In the genomic region with DNA sequence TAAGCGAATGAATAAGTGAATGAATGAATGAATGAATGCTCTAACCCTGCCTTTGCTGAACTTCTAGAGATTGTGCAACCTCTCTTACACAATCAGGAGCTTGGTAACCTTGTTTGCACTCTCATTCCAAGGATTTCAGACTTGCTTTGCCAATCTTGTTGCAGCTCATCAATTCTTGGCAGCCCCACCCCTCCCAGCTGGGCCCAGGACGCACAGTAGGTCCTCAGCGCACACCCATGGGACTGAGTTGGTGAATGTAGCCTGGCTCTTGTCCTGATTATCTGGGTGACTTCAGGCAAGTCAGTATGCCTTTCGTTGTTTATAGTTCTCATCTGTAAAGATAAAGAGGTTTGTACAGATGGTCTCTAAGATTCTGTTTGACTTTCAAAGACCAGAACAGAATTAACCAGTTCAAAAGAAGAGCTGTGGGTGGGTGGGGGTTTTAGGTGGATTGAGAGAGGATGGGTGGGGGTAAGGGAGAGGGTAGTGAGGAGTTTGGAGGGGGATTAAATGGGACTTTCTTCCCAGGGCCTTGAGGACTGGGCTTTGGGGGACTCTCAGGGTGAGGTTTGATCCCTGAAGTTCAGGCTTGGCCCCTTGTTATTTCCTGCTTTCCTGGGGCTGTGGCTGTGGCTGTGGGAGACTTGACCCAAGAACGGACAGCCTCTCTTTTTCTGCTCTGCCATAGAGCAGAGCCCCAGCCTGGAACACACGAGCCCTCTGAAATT, we compare ENCODE assay signal across 1 cellular context.
TF ChIP-seq lines count a peak whose summit lies in the region.

No MANE protein-coding gene starts in this region.

TF ChIP-seq in K562, 482 proteins besides CTCF, POLR2A, EP300 and RAD21 (continued from another document and continues in another):
- TF ChIP-seq, protein P1, sequence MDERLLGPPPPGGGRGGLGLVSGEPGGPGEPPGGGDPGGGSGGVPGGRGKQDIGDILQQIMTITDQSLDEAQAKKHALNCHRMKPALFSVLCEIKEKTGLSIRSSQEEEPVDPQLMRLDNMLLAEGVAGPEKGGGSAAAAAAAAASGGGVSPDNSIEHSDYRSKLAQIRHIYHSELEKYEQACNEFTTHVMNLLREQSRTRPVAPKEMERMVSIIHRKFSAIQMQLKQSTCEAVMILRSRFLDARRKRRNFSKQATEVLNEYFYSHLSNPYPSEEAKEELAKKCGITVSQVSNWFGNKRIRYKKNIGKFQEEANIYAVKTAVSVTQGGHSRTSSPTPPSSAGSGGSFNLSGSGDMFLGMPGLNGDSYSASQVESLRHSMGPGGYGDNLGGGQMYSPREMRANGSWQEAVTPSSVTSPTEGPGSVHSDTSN (CRISPR knock-in tag; IDR thresholded peaks at IDR 0.05; ENCODE audit: low read depth) = no peak
- TF ChIP-seq, protein P1 (tag; conservative IDR thresholded peaks at IDR 0.05; ENCODE audit: low read depth) = peak; percentile 56
- TF ChIP-seq MYC (IDR thresholded peaks at IDR 0.05; ENCODE audit: low read depth, low read length) (0 out of 2 replicates have a peak, but pooled peaks have one; percentile 24), MYC (CRISPR knock-in tag; IDR thresholded peaks at IDR 0.05; ENCODE audit: borderline replicate concordance, low read depth) (no peak), U2AF2 (optimal IDR thresholded peaks at IDR 0.05; ENCODE audit: low read depth, low read length) (no peak), CREM (IDR thresholded peaks at IDR 0.05; ENCODE audit: low read depth) (no peak), PRPF4 (IDR thresholded peaks at IDR 0.05; ENCODE audit: insufficient read depth, low read depth, low read length, poor library complexity, severe bottlenecking) (no peak), ZNF274 (IDR thresholded peaks at IDR 0.05; ENCODE audit: borderline replicate concordance, low read depth, low read length) (no peak), SMARCA4 (IDR thresholded peaks at IDR 0.05) (peak; percentile 82), SIRT6 (IDR thresholded peaks at IDR 0.05; ENCODE audit: low read depth, low read length) (no peak), ZKSCAN3 (CRISPR knock-in tag; IDR thresholded peaks at IDR 0.05) (no peak), KLF6 (CRISPR knock-in tag; IDR thresholded peaks at IDR 0.05; ENCODE audit: borderline replicate concordance) (no peak), NFXL1 (CRISPR knock-in tag; IDR thresholded peaks at IDR 0.05) (no peak), ZNF121 (CRISPR knock-in tag; conservative IDR thresholded peaks at IDR 0.05) (no peak), HDGF (IDR thresholded peaks at IDR 0.05) (peak; percentile 73; the same call in 1 of the 2 replicates), BCL6 (CRISPR knock-in tag; IDR thresholded peaks at IDR 0.05) (no peak), ESRRB (CRISPR knock-in tag; IDR thresholded peaks at IDR 0.05; ENCODE audit: borderline replicate concordance) (no peak), TSC22D4 (tag; IDR thresholded peaks at IDR 0.05) (no peak), TCF7 (IDR thresholded peaks at IDR 0.05; ENCODE audit: borderline replicate concordance) (no peak), ZNF589 (CRISPR knock-in tag; IDR thresholded peaks at IDR 0.05; ENCODE audit: low read depth) (no peak), ZNF830 (CRISPR knock-in tag; IDR thresholded peaks at IDR 0.05) (no peak), MEF2D (tag; conservative IDR thresholded peaks at IDR 0.05; ENCODE audit: low read depth) (peak; percentile 17; the same call in 1 of the 2 replicates), SREBF2 (CRISPR knock-in tag; IDR thresholded peaks at IDR 0.05) (no peak)
- TF ChIP-seq, protein P2, sequence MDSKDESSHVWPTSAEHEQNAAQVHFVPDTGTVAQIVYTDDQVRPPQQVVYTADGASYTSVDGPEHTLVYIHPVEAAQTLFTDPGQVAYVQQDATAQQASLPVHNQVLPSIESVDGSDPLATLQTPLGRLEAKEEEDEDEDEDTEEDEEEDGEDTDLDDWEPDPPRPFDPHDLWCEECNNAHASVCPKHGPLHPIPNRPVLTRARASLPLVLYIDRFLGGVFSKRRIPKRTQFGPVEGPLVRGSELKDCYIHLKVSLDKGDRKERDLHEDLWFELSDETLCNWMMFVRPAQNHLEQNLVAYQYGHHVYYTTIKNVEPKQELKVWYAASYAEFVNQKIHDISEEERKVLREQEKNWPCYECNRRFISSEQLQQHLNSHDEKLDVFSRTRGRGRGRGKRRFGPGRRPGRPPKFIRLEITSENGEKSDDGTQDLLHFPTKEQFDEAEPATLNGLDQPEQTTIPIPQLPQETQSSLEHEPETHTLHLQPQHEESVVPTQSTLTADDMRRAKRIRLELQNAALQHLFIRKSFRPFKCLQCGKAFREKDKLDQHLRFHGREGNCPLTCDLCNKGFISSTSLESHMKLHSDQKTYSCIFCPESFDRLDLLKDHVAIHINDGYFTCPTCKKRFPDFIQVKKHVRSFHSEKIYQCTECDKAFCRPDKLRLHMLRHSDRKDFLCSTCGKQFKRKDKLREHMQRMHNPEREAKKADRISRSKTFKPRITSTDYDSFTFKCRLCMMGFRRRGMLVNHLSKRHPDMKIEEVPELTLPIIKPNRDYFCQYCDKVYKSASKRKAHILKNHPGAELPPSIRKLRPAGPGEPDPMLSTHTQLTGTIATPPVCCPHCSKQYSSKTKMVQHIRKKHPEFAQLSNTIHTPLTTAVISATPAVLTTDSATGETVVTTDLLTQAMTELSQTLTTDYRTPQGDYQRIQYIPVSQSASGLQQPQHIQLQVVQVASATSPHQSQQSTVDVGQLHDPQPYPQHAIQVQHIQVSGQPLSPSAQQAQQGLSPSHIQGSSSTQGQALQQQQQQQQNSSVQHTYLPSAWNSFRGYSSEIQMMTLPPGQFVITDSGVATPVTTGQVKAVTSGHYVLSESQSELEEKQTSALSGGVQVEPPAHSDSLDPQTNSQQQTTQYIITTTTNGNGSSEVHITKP (IDR thresholded peaks at IDR 0.05; ENCODE audit: partially characterized antibody) = peak; percentile 81
- TF ChIP-seq, protein P3, sequence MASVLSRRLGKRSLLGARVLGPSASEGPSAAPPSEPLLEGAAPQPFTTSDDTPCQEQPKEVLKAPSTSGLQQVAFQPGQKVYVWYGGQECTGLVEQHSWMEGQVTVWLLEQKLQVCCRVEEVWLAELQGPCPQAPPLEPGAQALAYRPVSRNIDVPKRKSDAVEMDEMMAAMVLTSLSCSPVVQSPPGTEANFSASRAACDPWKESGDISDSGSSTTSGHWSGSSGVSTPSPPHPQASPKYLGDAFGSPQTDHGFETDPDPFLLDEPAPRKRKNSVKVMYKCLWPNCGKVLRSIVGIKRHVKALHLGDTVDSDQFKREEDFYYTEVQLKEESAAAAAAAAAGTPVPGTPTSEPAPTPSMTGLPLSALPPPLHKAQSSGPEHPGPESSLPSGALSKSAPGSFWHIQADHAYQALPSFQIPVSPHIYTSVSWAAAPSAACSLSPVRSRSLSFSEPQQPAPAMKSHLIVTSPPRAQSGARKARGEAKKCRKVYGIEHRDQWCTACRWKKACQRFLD (CRISPR knock-in tag; IDR thresholded peaks at IDR 0.05) = no peak
- TF ChIP-seq, protein P4, sequence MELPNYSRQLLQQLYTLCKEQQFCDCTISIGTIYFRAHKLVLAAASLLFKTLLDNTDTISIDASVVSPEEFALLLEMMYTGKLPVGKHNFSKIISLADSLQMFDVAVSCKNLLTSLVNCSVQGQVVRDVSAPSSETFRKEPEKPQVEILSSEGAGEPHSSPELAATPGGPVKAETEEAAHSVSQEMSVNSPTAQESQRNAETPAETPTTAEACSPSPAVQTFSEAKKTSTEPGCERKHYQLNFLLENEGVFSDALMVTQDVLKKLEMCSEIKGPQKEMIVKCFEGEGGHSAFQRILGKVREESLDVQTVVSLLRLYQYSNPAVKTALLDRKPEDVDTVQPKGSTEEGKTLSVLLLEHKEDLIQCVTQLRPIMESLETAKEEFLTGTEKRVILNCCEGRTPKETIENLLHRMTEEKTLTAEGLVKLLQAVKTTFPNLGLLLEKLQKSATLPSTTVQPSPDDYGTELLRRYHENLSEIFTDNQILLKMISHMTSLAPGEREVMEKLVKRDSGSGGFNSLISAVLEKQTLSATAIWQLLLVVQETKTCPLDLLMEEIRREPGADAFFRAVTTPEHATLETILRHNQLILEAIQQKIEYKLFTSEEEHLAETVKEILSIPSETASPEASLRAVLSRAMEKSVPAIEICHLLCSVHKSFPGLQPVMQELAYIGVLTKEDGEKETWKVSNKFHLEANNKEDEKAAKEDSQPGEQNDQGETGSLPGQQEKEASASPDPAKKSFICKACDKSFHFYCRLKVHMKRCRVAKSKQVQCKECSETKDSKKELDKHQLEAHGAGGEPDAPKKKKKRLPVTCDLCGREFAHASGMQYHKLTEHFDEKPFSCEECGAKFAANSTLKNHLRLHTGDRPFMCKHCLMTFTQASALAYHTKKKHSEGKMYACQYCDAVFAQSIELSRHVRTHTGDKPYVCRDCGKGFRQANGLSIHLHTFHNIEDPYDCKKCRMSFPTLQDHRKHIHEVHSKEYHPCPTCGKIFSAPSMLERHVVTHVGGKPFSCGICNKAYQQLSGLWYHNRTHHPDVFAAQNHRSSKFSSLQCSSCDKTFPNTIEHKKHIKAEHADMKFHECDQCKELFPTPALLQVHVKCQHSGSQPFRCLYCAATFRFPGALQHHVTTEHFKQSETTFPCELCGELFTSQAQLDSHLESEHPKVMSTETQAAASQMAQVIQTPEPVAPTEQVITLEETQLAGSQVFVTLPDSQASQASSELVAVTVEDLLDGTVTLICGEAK (IDR thresholded peaks at IDR 0.05) = peak; percentile 14; the same call in 1 of the 2 replicates
- TF ChIP-seq, protein P4 (CRISPR knock-in tag; IDR thresholded peaks at IDR 0.05) = no peak
- TF ChIP-seq, protein P5, sequence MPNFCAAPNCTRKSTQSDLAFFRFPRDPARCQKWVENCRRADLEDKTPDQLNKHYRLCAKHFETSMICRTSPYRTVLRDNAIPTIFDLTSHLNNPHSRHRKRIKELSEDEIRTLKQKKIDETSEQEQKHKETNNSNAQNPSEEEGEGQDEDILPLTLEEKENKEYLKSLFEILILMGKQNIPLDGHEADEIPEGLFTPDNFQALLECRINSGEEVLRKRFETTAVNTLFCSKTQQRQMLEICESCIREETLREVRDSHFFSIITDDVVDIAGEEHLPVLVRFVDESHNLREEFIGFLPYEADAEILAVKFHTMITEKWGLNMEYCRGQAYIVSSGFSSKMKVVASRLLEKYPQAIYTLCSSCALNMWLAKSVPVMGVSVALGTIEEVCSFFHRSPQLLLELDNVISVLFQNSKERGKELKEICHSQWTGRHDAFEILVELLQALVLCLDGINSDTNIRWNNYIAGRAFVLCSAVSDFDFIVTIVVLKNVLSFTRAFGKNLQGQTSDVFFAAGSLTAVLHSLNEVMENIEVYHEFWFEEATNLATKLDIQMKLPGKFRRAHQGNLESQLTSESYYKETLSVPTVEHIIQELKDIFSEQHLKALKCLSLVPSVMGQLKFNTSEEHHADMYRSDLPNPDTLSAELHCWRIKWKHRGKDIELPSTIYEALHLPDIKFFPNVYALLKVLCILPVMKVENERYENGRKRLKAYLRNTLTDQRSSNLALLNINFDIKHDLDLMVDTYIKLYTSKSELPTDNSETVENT (CRISPR knock-in tag; IDR thresholded peaks at IDR 0.05) = no peak
- TF ChIP-seq, protein P6, sequence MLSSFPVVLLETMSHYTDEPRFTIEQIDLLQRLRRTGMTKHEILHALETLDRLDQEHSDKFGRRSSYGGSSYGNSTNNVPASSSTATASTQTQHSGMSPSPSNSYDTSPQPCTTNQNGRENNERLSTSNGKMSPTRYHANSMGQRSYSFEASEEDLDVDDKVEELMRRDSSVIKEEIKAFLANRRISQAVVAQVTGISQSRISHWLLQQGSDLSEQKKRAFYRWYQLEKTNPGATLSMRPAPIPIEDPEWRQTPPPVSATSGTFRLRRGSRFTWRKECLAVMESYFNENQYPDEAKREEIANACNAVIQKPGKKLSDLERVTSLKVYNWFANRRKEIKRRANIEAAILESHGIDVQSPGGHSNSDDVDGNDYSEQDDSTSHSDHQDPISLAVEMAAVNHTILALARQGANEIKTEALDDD (IDR thresholded peaks at IDR 0.05) = peak; percentile 89
- TF ChIP-seq, protein P7, sequence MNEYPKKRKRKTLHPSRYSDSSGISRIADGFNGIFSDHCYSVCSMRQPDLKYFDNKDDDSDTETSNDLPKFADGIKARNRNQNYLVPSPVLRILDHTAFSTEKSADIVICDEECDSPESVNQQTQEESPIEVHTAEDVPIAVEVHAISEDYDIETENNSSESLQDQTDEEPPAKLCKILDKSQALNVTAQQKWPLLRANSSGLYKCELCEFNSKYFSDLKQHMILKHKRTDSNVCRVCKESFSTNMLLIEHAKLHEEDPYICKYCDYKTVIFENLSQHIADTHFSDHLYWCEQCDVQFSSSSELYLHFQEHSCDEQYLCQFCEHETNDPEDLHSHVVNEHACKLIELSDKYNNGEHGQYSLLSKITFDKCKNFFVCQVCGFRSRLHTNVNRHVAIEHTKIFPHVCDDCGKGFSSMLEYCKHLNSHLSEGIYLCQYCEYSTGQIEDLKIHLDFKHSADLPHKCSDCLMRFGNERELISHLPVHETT (CRISPR knock-in tag; conservative IDR thresholded peaks at IDR 0.05 in 1 of 2, IDR thresholded peaks at IDR 0.05 in 1 of 2) = no peak
